Comparison of ENCODE assay signal across 1 cellular context in genomic region chr6:16563628-16564240, GRCh38.
TF ChIP-seq lines count a peak whose summit lies in the region.

No MANE protein-coding gene starts in this region.

TF ChIP-seq in K562, 482 proteins besides CTCF, POLR2A, EP300 and RAD21 (continued from another document):
- TF ChIP-seq ZNF407 (IDR thresholded peaks at IDR 0.05; ENCODE audit: low read depth) (no peak), TBL1XR1 (IDR thresholded peaks at IDR 0.05; ENCODE audit: low read length in 2 of 2) (no peak), ZSCAN32 (CRISPR knock-in tag; IDR thresholded peaks at IDR 0.05) (0 out of 2 replicates have a peak, but pooled peaks have one; percentile 31), ATF3 (IDR thresholded peaks at IDR 0.05) (peak; percentile 60), ATF3 (CRISPR knock-in tag; conservative IDR thresholded peaks at IDR 0.05) (no peak)
